ENCODE assay signal across 18 cellular contexts in the genomic region with DNA sequence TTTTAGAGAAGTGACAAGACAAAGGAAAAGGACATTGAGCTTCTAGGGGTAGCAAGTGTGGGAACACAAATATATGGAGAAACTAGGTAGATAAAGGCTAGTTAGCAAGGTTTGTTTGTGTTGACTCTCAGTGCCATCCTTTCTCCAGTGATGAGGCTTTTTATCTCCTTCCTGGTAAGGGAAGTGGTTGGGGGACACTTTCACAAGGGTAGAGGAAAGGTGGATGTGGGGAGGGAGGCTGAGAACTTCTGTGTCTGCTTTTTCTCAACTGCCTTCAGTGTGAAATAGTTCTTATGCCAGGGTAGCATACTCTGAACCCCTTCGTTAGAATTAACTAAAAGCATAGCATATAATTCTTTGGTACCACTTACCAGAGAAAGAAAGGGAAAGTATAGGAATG.
"Had no signal": no experiment of that assay in that cellular context is flagged by ENCODE, and none has a peak within 500 bp of the region (broad histone marks: within the 10 kb centered on the region; RNA-seq: fewer than 3 reads in every experiment).

No MANE protein-coding gene starts in this region.

- H3K4me1 ChIP-seq: gastroesophageal sphincter, prostate gland, right atrium auricular region had no signal

- H3K27ac ChIP-seq: gastroesophageal sphincter, prostate gland, right atrium auricular region, thyroid gland had no signal

- H3K9me3 ChIP-seq: gastroesophageal sphincter, prostate gland, right atrium auricular region, thyroid gland had no signal

- H3K4me3 ChIP-seq: gastroesophageal sphincter, prostate gland, right atrium auricular region, thyroid gland had no signal

- H3K36me3 ChIP-seq: gastroesophageal sphincter, prostate gland, right atrium auricular region, thyroid gland had no signal

- H3K4me3 Mint-ChIP-seq: activated naive CD8-positive, alpha-beta T cell treated with anti-CD3 and anti-CD28 coated beads, Interleukin-2, amount 50 U/mL, for 24 hours; brain had no signal

- H3K27me3 Mint-ChIP-seq: activated naive CD8-positive, alpha-beta T cell treated with anti-CD3 and anti-CD28 coated beads, Interleukin-2, amount 50 U/mL, for 24 hours; brain had no signal

- ATAC-seq: activated naive CD8-positive, alpha-beta T cell treated with anti-CD3 and anti-CD28 coated beads, Interleukin-2, amount 50 U/mL, for 24 hours; gastroesophageal sphincter; left ventricle myocardium superior had no signal

- H3K27ac Mint-ChIP-seq: activated naive CD8-positive, alpha-beta T cell treated with anti-CD3 and anti-CD28 coated beads, Interleukin-2, amount 50 U/mL, for 24 hours; activated T-helper 2 cell treated with anti-CD3 and anti-CD28 coated beads, Interferon-gamma antibody, Interleukin-2, Interleukin-4, amounts not matched to agents 10 μg/mL and 5 μg/mL and 100 μg/mL, durations not matched to agents 14 hours and 24 hours and 36 hours had no signal

- H3K9me3 Mint-ChIP-seq: activated naive CD8-positive, alpha-beta T cell treated with anti-CD3 and anti-CD28 coated beads, Interleukin-2, amount 50 U/mL, for 24 hours; activated T-helper 2 cell treated with anti-CD3 and anti-CD28 coated beads, Interferon-gamma antibody, Interleukin-2, Interleukin-4, amounts not matched to agents 10 μg/mL and 5 μg/mL and 100 μg/mL, durations not matched to agents 14 hours and 24 hours and 36 hours; brain had no signal

- DNase-seq: activated CD4-positive, alpha-beta T cell treated with anti-CD3 and anti-CD28 coated beads, Interleukin-2, amount 50 U/mL, for 4 hours; activated CD4-positive, CD25-positive, alpha-beta regulatory T cell treated with anti-CD3 and anti-CD28 coated beads, Interleukin-2, amount 50 U/mL, for 72 hours; activated naive CD4-positive, alpha-beta T cell treated with Interleukin-2 at 50 U/mL for 16 hours; activated naive CD8-positive, alpha-beta T cell treated with anti-CD3 and anti-CD28 coated beads, Interleukin-2, amount 50 U/mL, for 24 hours; anterior cingulate cortex; caudate nucleus; cortex of kidney; left ventricle myocardium superior; stimulated activated CD4-positive, alpha-beta T cell treated with anti-CD3 and anti-CD28 coated beads, Interleukin-12 subunit alpha, Interleukin-12 subunit beta, amount 100 ng/mL, for 4 hours; stimulated activated CD4-positive, alpha-beta T cell treated with anti-CD3 and anti-CD28 coated beads, Interleukin-1b, Interleukin-23, amount 100 ng/mL, for 48 hours; stimulated activated CD8-positive, alpha-beta memory T cell treated with anti-CD3 and anti-CD28 coated beads, Interleukin-4, amount 100 ng/mL, for 48 hours; stimulated activated naive CD4-positive, alpha-beta T cell treated with Interleukin-2 at 50 U/mL for 16 hours; thyroid gland had no signal

- H3K27me3 ChIP-seq: gastroesophageal sphincter, right atrium auricular region, thyroid gland had no signal
